20 cellular contexts compared by ENCODE assay signal in genomic region chr6:87279051-87279595, GRCh38. TPM values are rescaled to one million over a fixed set of nuclear protein-coding genes. Genes with fewer than 3 reads are reported as not detected.
DNase-seq lines count a peak whose midpoint lies in the region; ATAC-seq, FAIRE-seq and TF ChIP-seq lines count a peak whose summit lies in the region.
"Had no signal": no experiment of that assay in that cellular context is flagged by ENCODE, and none has a peak within 500 bp of the region (broad histone marks: within the 10 kb centered on the region; RNA-seq: fewer than 3 reads in every experiment).

No MANE protein-coding gene starts in this region.

- TF ChIP-seq CTCF in HepG2 (CRISPR knock-in tag; IDR thresholded peaks at IDR 0.05) = no peak
- no peak for TF ChIP-seq CTCF in right lobe of liver (IDR thresholded peaks at IDR 0.05)

- ATAC-seq in HepG2 (no peak), right lobe of liver (no peak), GM18517 (IDR thresholded peaks at IDR 0.05; ENCODE audit: unreplicated experiment) (no peak)
- ATAC-seq: HCT116 had no signal

- H3K4me1 ChIP-seq in HepG2 (ENCODE audit: insufficient read depth, low read length) (no peaks in the 10 kb centered on the region), right lobe of liver (no peaks in the 10 kb centered on the region)

- H3K4me3 ChIP-seq in HepG2 (replicated peaks in 1 of 3; ENCODE audit: insufficient read depth in 1 of 3, low read depth in 2 of 3, low read length in 3 of 3) = no peak overlapping the region
- no peak overlapping the region for H3K4me3 ChIP-seq in right lobe of liver
- H3K4me3 ChIP-seq: GM23248 had no signal

- H3K27ac Mint-ChIP-seq in activated T-helper 1 cell treated with anti-CD3 and anti-CD28 coated beads, Interleukin-12 subunit alpha, Interleukin-12 subunit beta, Interleukin-2, Interleukin-4 antibody, amounts not matched to agents 30 ng/mL and 10 ng/mL and 1 ng/mL, durations not matched to agents 14 hours and 24 hours and 36 hours = peak overlapping the region; percentile 18
- H3K27ac Mint-ChIP-seq: CD14-positive monocyte had no signal

- in situ Hi-C loops in HepG2 (cut with HindIII; ENCODE audit: extremely low pct_ligation_motif_present, low pct_unique_long_range_greater_than_20kb) = no loop called here

- FAIRE-seq in HepG2 (lab: Jason Lieb, UNC) = no peak
- FAIRE-seq: G401.6, H54 had no signal

- no peak for TF ChIP-seq RAD21 in HepG2 (CRISPR knock-in tag; IDR thresholded peaks at IDR 0.05)

- H3K27me3 ChIP-seq in HepG2 (ENCODE audit: control insufficient read depth in 1 of 2, insufficient read depth in 2 of 2, low read length in 2 of 2) (no peaks in the 10 kb centered on the region), right lobe of liver (no peaks in the 10 kb centered on the region)

- TF ChIP-seq EP300 in HepG2 (IDR thresholded peaks at IDR 0.05; ENCODE audit: low read depth in 2 of 2, low read length in 2 of 2) = no peak
- no peak for TF ChIP-seq EP300 in HepG2 (CRISPR knock-in tag; IDR thresholded peaks at IDR 0.05; ENCODE audit: borderline replicate concordance)

- no TSS peak for BruUV-seq in HepG2 (replicated peaks; lab: Mats Ljungman, UMichigan)

- H3K79me2 ChIP-seq in HepG2 (ENCODE audit: insufficient read depth, low read length) = no peaks in the 10 kb centered on the region

- H3K36me3 ChIP-seq in HepG2 (replicated peaks in 1 of 2; ENCODE audit: control insufficient read depth in 1 of 2, insufficient read depth in 2 of 2, low read length in 2 of 2) (no peaks in the 10 kb centered on the region), right lobe of liver (no peaks in the 10 kb centered on the region)

- DNase-seq in HepG2 (ENCODE audit: low spot score) = no peak
- DNase-seq in right lobe of liver = no peak
- DNase-seq in activated T-helper 1 cell treated with anti-CD3 and anti-CD28 coated beads, Interleukin-12 subunit alpha, Interleukin-12 subunit beta, Interleukin-2, Interleukin-4 antibody, amounts not matched to agents 30 ng/mL and 10 ng/mL and 1 ng/mL, durations not matched to agents 14 hours and 24 hours and 36 hours (ENCODE audit: low spot score) = no peak
- DNase-seq in left kidney (ENCODE audit: low read depth, low spot score) = peak; percentile 63
- DNase-seq in activated gamma-delta T cell (lab: John Stamatoyannopoulos, UW) = no peak
- DNase-seq in activated CD4-positive, alpha-beta T cell treated with anti-CD3 and anti-CD28 coated beads, Interleukin-2, amount 50 U/mL, for 1 hour = no peak
- DNase-seq: DMS79 treated with DMSO at 0.1 percent for 48 hours, EL, GM23248, KG1 had no signal

- intact Hi-C loops in HepG2 (cut with micrococcal nuclease; ENCODE audit: unreplicated experiment) (no loop called here), right lobe of liver (cut with DNase I) (no loop called here)
- intact Hi-C loops in activated T-helper 1 cell treated with anti-CD3 and anti-CD28 coated beads, Interleukin-12 subunit alpha, Interleukin-12 subunit beta, Interleukin-2, Interleukin-4 antibody, amounts not matched to agents 30 ng/mL and 10 ng/mL and 1 ng/mL, durations not matched to agents 14 hours and 24 hours and 36 hours (cut with micrococcal nuclease) = no loop called here

- POLR2A ChIA-PET in HepG2 (lab: Yijun Ruan, JAX) = no interaction called here

- H3K27me3 Mint-ChIP-seq in activated T-helper 1 cell treated with anti-CD3 and anti-CD28 coated beads, Interleukin-12 subunit alpha, Interleukin-12 subunit beta, Interleukin-2, Interleukin-4 antibody, amounts not matched to agents 30 ng/mL and 10 ng/mL and 1 ng/mL, durations not matched to agents 14 hours and 24 hours and 36 hours (ENCODE audit: insufficient read depth) = peaks cover 1% of the 10 kb centered on the region
- H3K27me3 Mint-ChIP-seq: IgD-negative memory B cell had no signal

- no peak overlapping the region for H3K9ac ChIP-seq in HepG2 (ENCODE audit: insufficient read depth, low read depth, low read length)
- H3K9ac ChIP-seq: GM23248 had no signal

- H3K4me1 Mint-ChIP-seq in activated T-helper 1 cell treated with anti-CD3 and anti-CD28 coated beads, Interleukin-12 subunit alpha, Interleukin-12 subunit beta, Interleukin-2, Interleukin-4 antibody, amounts not matched to agents 30 ng/mL and 10 ng/mL and 1 ng/mL, durations not matched to agents 14 hours and 24 hours and 36 hours (ENCODE audit: low read depth) = no peaks in the 10 kb centered on the region
- H3K4me1 Mint-ChIP-seq: CD14-positive monocyte had no signal

- H4K20me1 ChIP-seq in HepG2 (ENCODE audit: insufficient read depth, low read length) = no peaks in the 10 kb centered on the region

- CTCF ChIA-PET in HepG2 (lab: Yijun Ruan, JAX; ENCODE audit: low intra/inter-chr PET ratio, low total read pairs) = no interaction called here

- H3K4me2 ChIP-seq in HepG2 (ENCODE audit: low read depth, low read length) = no peak overlapping the region

- WGBS in HepG2 (ENCODE audit: low lambda C conversion rate) = 8% methylated on average over 3 of the region's 3 CpGs
- WGBS in right lobe of liver (ENCODE audit: insufficient coverage, low coverage, low lambda C conversion rate, missing lambda C conversion rate) = 43% methylated on average over 3 of the region's 3 CpGs

- no peaks in the 10 kb centered on the region for H3K36me3 Mint-ChIP-seq in activated T-helper 1 cell treated with anti-CD3 and anti-CD28 coated beads, Interleukin-12 subunit alpha, Interleukin-12 subunit beta, Interleukin-2, Interleukin-4 antibody, amounts not matched to agents 30 ng/mL and 10 ng/mL and 1 ng/mL, durations not matched to agents 14 hours and 24 hours and 36 hours (ENCODE audit: low read depth)
- H3K36me3 Mint-ChIP-seq: CD14-positive monocyte, IgD-negative memory B cell had no signal

- TF ChIP-seq POLR2A in HepG2 (IDR thresholded peaks at IDR 0.05; ENCODE audit: insufficient read depth in 1 of 2, low read depth in 2 of 2, low read length in 2 of 2) (no peak), right lobe of liver (IDR thresholded peaks at IDR 0.05) (no peak)

- no peaks in the 10 kb centered on the region for H3K9me3 ChIP-seq in HepG2 (ENCODE audit: low read length)
- no peaks in the 10 kb centered on the region for H3K9me3 ChIP-seq in right lobe of liver

- H3K9me3 Mint-ChIP-seq in activated T-helper 1 cell treated with anti-CD3 and anti-CD28 coated beads, Interleukin-12 subunit alpha, Interleukin-12 subunit beta, Interleukin-2, Interleukin-4 antibody, amounts not matched to agents 30 ng/mL and 10 ng/mL and 1 ng/mL, durations not matched to agents 14 hours and 24 hours and 36 hours = no peaks in the 10 kb centered on the region
- H3K9me3 Mint-ChIP-seq: CD14-positive monocyte, IgD-negative memory B cell had no signal

- H2AFZ ChIP-seq in HepG2 (ENCODE audit: low read length) = no peak overlapping the region
- H2AFZ ChIP-seq: GM23248 had no signal

- no peak overlapping the region for H3K4me3 Mint-ChIP-seq in activated T-helper 1 cell treated with anti-CD3 and anti-CD28 coated beads, Interleukin-12 subunit alpha, Interleukin-12 subunit beta, Interleukin-2, Interleukin-4 antibody, amounts not matched to agents 30 ng/mL and 10 ng/mL and 1 ng/mL, durations not matched to agents 14 hours and 24 hours and 36 hours
- H3K4me3 Mint-ChIP-seq: CD14-positive monocyte had no signal

- H3K27ac ChIP-seq in HepG2 (ENCODE audit: extremely low read length, insufficient read depth, low read length) (no peak overlapping the region), right lobe of liver (no peak overlapping the region)
- H3K27ac ChIP-seq: 22Rv1, GM23248 had no signal

RNA-seq across cellular contexts. Expression of gene SMIM8, which starts 43.3 kb away (rescaled TPM):
- total RNA-seq in HepG2 (2016; rRNA removed; fragmentation: Illumina TruSeq; extraction: Trizol) = 10.0 and 12.2 TPM in 2 replicates
- total RNA-seq in HepG2 (2016; cell fraction: cytosol; rRNA removed; fragmentation: Illumina TruSeq; extraction: Trizol; ENCODE audit: low read depth) = 3.2 and 5.1 TPM in 2 replicates
- 10.9 and 16.1 TPM in 2 replicates for total RNA-seq in HepG2 (2016; cell fraction: insoluble cytoplasmic fraction; rRNA removed; fragmentation: Illumina TruSeq; extraction: Trizol)
- 5.3 and 5.5 TPM in 2 replicates for total RNA-seq in HepG2 (2016; cell fraction: membrane; rRNA removed; fragmentation: Illumina TruSeq; extraction: Trizol)
- total RNA-seq in HepG2 (2016; cell fraction: nucleus; rRNA removed; fragmentation: Illumina TruSeq; extraction: Trizol) = 9.9 and 11.3 TPM in 2 replicates
- polyA plus RNA-seq in HepG2 (2011; rRNA removed) = 3.9 and 4.8 TPM in 2 replicates
- polyA plus RNA-seq in HepG2 (2011; cell fraction: cytosol; rRNA removed) = 1.4 and 2.2 TPM in 2 replicates
- polyA plus RNA-seq in HepG2 (2011; cell fraction: nucleus; rRNA removed) = 2.2 and 3.6 TPM in 2 replicates
- 5.3 and 7.3 TPM in 2 replicates for polyA plus RNA-seq in HepG2 (2012)
- polyA plus RNA-seq in HepG2 (2016; cell fraction: cytosol; fragmentation: Illumina TruSeq; extraction: Trizol; ENCODE audit: low read depth) = 2.5 and 2.7 TPM in 2 replicates
- 13.5 and 14.7 TPM in 2 replicates for polyA plus RNA-seq in HepG2 (2016; cell fraction: insoluble cytoplasmic fraction; fragmentation: Illumina TruSeq; extraction: Trizol; ENCODE audit: low read depth)
- 3.8 and 4.7 TPM in 2 replicates for polyA plus RNA-seq in HepG2 (2016; cell fraction: membrane; fragmentation: Illumina TruSeq; extraction: Trizol; ENCODE audit: low read depth)
- 8.7 and 9.5 TPM in 2 replicates for polyA plus RNA-seq in HepG2 (2016; cell fraction: nucleus; fragmentation: Illumina TruSeq; extraction: Trizol; ENCODE audit: insufficient read depth, low read depth)
- polyA minus RNA-seq in HepG2 (2011; rRNA and poly(A)+ RNA removed; ENCODE audit: low replicate concordance) = 0.89 and 1.1 TPM in 2 replicates
- 2.3 and 5.1 TPM in 2 replicates for polyA minus RNA-seq in HepG2 (2011; cell fraction: cytosol; rRNA and poly(A)+ RNA removed)
- polyA minus RNA-seq in HepG2 (2011; cell fraction: nucleus; rRNA and poly(A)+ RNA removed) = 12.4 and 14.7 TPM in 2 replicates
- 1 to 10 TPM; 2.8 to 5.9 (median 4.3) TPM for total RNA-seq in right lobe of liver
- 7.3 and 9.2 TPM in 2 replicates for total RNA-seq in activated T-helper 1 cell treated with anti-CD3 and anti-CD28 coated beads, Interleukin-12 subunit alpha, Interleukin-12 subunit beta, Interleukin-2, Interleukin-4 antibody, amounts not matched to agents 30 ng/mL and 10 ng/mL and 1 ng/mL, durations not matched to agents 14 hours and 24 hours and 36 hours

RNA-seq across cellular contexts. Expression of gene GJB7, which starts 50.0 kb away (rescaled TPM):
- total RNA-seq in HepG2 (2016; rRNA removed; fragmentation: Illumina TruSeq; extraction: Trizol) = not detected in 2 replicates
- total RNA-seq in HepG2 (2016; cell fraction: cytosol; rRNA removed; fragmentation: Illumina TruSeq; extraction: Trizol; ENCODE audit: low read depth) = not detected in 2 replicates
- total RNA-seq in HepG2 (2016; cell fraction: insoluble cytoplasmic fraction; rRNA removed; fragmentation: Illumina TruSeq; extraction: Trizol) = not detected in 2 replicates
- not detected in 2 replicates for total RNA-seq in HepG2 (2016; cell fraction: membrane; rRNA removed; fragmentation: Illumina TruSeq; extraction: Trizol)
- not detected in 2 replicates for total RNA-seq in HepG2 (2016; cell fraction: nucleus; rRNA removed; fragmentation: Illumina TruSeq; extraction: Trizol)
- not detected in 2 replicates for polyA plus RNA-seq in HepG2 (2011; rRNA removed)
- polyA plus RNA-seq in HepG2 (2011; cell fraction: cytosol; rRNA removed) = not detected in 2 replicates
- polyA plus RNA-seq in HepG2 (2011; cell fraction: nucleus; rRNA removed) = not detected in 2 replicates
- polyA plus RNA-seq in HepG2 (2012) = not detected in 2 replicates
- not detected in 2 replicates for polyA plus RNA-seq in HepG2 (2016; cell fraction: cytosol; fragmentation: Illumina TruSeq; extraction: Trizol; ENCODE audit: low read depth)
- polyA plus RNA-seq in HepG2 (2016; cell fraction: insoluble cytoplasmic fraction; fragmentation: Illumina TruSeq; extraction: Trizol; ENCODE audit: low read depth) = not detected in 2 replicates
- polyA plus RNA-seq in HepG2 (2016; cell fraction: membrane; fragmentation: Illumina TruSeq; extraction: Trizol; ENCODE audit: low read depth) = not detected in 2 replicates
- not detected in 2 replicates for polyA plus RNA-seq in HepG2 (2016; cell fraction: nucleus; fragmentation: Illumina TruSeq; extraction: Trizol; ENCODE audit: insufficient read depth, low read depth)
- not detected in 2 replicates for polyA minus RNA-seq in HepG2 (2011; rRNA and poly(A)+ RNA removed; ENCODE audit: low replicate concordance)
- not detected in 2 replicates for polyA minus RNA-seq in HepG2 (2011; cell fraction: cytosol; rRNA and poly(A)+ RNA removed)
- not detected in 2 replicates for polyA minus RNA-seq in HepG2 (2011; cell fraction: nucleus; rRNA and poly(A)+ RNA removed)
- not detected for total RNA-seq in right lobe of liver
- total RNA-seq in activated T-helper 1 cell treated with anti-CD3 and anti-CD28 coated beads, Interleukin-12 subunit alpha, Interleukin-12 subunit beta, Interleukin-2, Interleukin-4 antibody, amounts not matched to agents 30 ng/mL and 10 ng/mL and 1 ng/mL, durations not matched to agents 14 hours and 24 hours and 36 hours = not detected in 2 replicates
- total RNA-seq: A673, GM23248, HT-29 had no signal
- polyA plus RNA-seq: BJ, CD14-positive monocyte, IgD-negative memory B cell had no signal
